In genomic region chr3:128278130-128278529, GRCh38 we compare ENCODE assay signal across 22 cellular contexts.
DNase-seq lines count a peak whose midpoint lies in the region; ATAC-seq and TF ChIP-seq lines count a peak whose summit lies in the region.
"Had no signal": no experiment of that assay in that cellular context is flagged by ENCODE, and none has a peak within 500 bp of the region (broad histone marks: within the 10 kb centered on the region; RNA-seq: fewer than 3 reads in every experiment).

No MANE protein-coding gene starts in this region.

- H3K9ac ChIP-seq in IMR-90 (ENCODE audit: low read depth, low read length) (no peak overlapping the region), PC-3 (ENCODE audit: low read length) (no peak overlapping the region)
- H3K9ac ChIP-seq: parathyroid adenoma had no signal

- no peak for TF ChIP-seq POLR2A in IMR-90 (IDR thresholded peaks at IDR 0.05; ENCODE audit: low read depth, low read length)

- H2BK5ac ChIP-seq in IMR-90 (ENCODE audit: low read depth, low read length, poor library complexity, severe bottlenecking) = no peak overlapping the region

- H3K9me2 ChIP-seq in PC-3 (replicated peaks; ENCODE audit: low read length) = no peaks in the 10 kb centered on the region

- H3K79me2 ChIP-seq in PC-3 (ENCODE audit: low read length) = no peaks in the 10 kb centered on the region
- H3K79me2 ChIP-seq: parathyroid adenoma had no signal

- H3K36me3 ChIP-seq in IMR-90 (ENCODE audit: control insufficient read depth, insufficient read depth, low read length) (no peaks in the 10 kb centered on the region), PC-3 (ENCODE audit: low read depth, low read length) (no peaks in the 10 kb centered on the region)
- H3K36me3 ChIP-seq: heart left ventricle had no signal

- BruUV-seq in IMR-90 (replicated peaks; lab: Mats Ljungman, UMichigan) (no TSS peak), PC-3 (replicated peaks; lab: Mats Ljungman, UMichigan) (no TSS peak)

- H3K9me3 Mint-ChIP-seq in naive thymus-derived CD8-positive, alpha-beta T cell = no peaks in the 10 kb centered on the region
- no peaks in the 10 kb centered on the region for H3K9me3 Mint-ChIP-seq in activated naive CD8-positive, alpha-beta T cell treated with anti-CD3 and anti-CD28 coated beads, Interleukin-2, amount 50 U/mL, for 24 hours
- H3K9me3 Mint-ChIP-seq: activated naive CD4-positive, alpha-beta T cell treated with anti-CD3 and anti-CD28 coated beads, Interleukin-2, amount 50 U/mL, for 72 hours; CD14-positive monocyte; memory B cell; naive B cell had no signal

- dilution Hi-C loops in IMR-90 (cut with HindIII; ENCODE audit: low sequenced_read_pairs, unreplicated experiment) = no loop called here

- DNase-seq in AG04450 (ENCODE audit: low read depth, low spot score) (no peak), IMR-90 (no peak), cerebellum (ENCODE audit: low spot score) (peak; percentile 23), PC-3 (no peak)
- no peak for DNase-seq in naive thymus-derived CD8-positive, alpha-beta T cell
- DNase-seq in stimulated activated CD4-positive, alpha-beta T cell treated with anti-CD3 and anti-CD28 coated beads, Interleukin-1b, Interleukin-23, amount 100 ng/mL, for 48 hours = no peak
- no peak for DNase-seq in activated T-cell treated with anti-CD3 and anti-CD28 coated beads, Interleukin-2, amount 50 U/mL, for 48 hours
- DNase-seq in activated naive CD8-positive, alpha-beta T cell treated with anti-CD3 and anti-CD28 coated beads, Interleukin-2, amount 50 U/mL, for 24 hours = no peak
- DNase-seq: activated CD4-positive, alpha-beta T cell treated with anti-CD3 and anti-CD28 coated beads for 48 hours; central memory CD4-positive, alpha-beta T cell; HCEC 1CT; heart left ventricle; naive B cell; NCI-H510A; stimulated activated naive CD4-positive, alpha-beta T cell treated with Interleukin-2 at 50 U/mL for 16 hours had no signal

- H3K4me2 ChIP-seq in IMR-90 (ENCODE audit: low read depth, low read length) (no peak overlapping the region), PC-3 (ENCODE audit: low read length) (no peak overlapping the region)

- 0 out of 3 replicates have a peak overlapping the region, but pooled peaks have one; percentile 10 for H2BK15ac ChIP-seq in IMR-90 (ENCODE audit: low read depth, low read length)

- H3K14ac ChIP-seq in IMR-90 (replicated peaks; ENCODE audit: low read depth, low read length) = peak overlapping the region; percentile 55

- H4K20me1 ChIP-seq in IMR-90 (ENCODE audit: insufficient read depth, low read length) = peaks cover 6% of the 10 kb centered on the region; the same call in 1 of the 2 replicates
- no peaks in the 10 kb centered on the region for H4K20me1 ChIP-seq in PC-3 (ENCODE audit: low read length)

- ATAC-seq in IMR-90 (ENCODE audit: low read depth) = no peak
- no peak for ATAC-seq in naive thymus-derived CD8-positive, alpha-beta T cell
- ATAC-seq in PC-3 = no peak
- no peak for ATAC-seq in activated naive CD8-positive, alpha-beta T cell treated with anti-CD3 and anti-CD28 coated beads, Interleukin-2, amount 50 U/mL, for 24 hours
- ATAC-seq: activated naive CD4-positive, alpha-beta T cell treated with anti-CD3 and anti-CD28 coated beads, Interleukin-2, amount 50 U/mL, for 72 hours had no signal

- no peak overlapping the region for H3K4me3 Mint-ChIP-seq in naive thymus-derived CD8-positive, alpha-beta T cell
- no peak overlapping the region for H3K4me3 Mint-ChIP-seq in activated naive CD8-positive, alpha-beta T cell treated with anti-CD3 and anti-CD28 coated beads, Interleukin-2, amount 50 U/mL, for 24 hours
- H3K4me3 Mint-ChIP-seq: CD14-positive monocyte, memory B cell, naive B cell had no signal

- TF ChIP-seq CTCF in AG04450 (IDR thresholded peaks at IDR 0.05; ENCODE audit: low read depth, low read length) (no peak), IMR-90 (conservative IDR thresholded peaks at IDR 0.05; ENCODE audit: low read depth, low read length) (no peak), PC-3 (conservative IDR thresholded peaks at IDR 0.05; ENCODE audit: low read depth, low read length) (no peak)

- no peaks in the 10 kb centered on the region for H3F3A ChIP-seq in PC-3 (ENCODE audit: low read length, unreplicated experiment)

- intact Hi-C loops in IMR-90 (cut with micrococcal nuclease) = no loop called here
- intact Hi-C loops in PC-3 (cut with micrococcal nuclease) = no loop called here

- peaks cover 2 to 27% of the 10 kb centered on the region in 2 experiments; a peak in 1 of 4 replicates for H3K79me1 ChIP-seq in IMR-90 (ENCODE audit: low read depth in 1 of 2, low read length in 2 of 2)

- H3K23ac ChIP-seq in IMR-90 (ENCODE audit: low read depth, low read length) = no peak overlapping the region

- TF ChIP-seq RAD21 in IMR-90 (IDR thresholded peaks at IDR 0.05; ENCODE audit: low read length) = no peak

- peaks cover 31% of the 10 kb centered on the region for H3K9me1 ChIP-seq in IMR-90 (ENCODE audit: insufficient read depth, low read length)

- H3K36me3 Mint-ChIP-seq in naive thymus-derived CD8-positive, alpha-beta T cell = peaks cover 0 to 3% (median 2%) of the 10 kb centered on the region in 3 donors
- H3K36me3 Mint-ChIP-seq in activated naive CD8-positive, alpha-beta T cell treated with anti-CD3 and anti-CD28 coated beads, Interleukin-2, amount 50 U/mL, for 24 hours (ENCODE audit: low read depth) = no peaks in the 10 kb centered on the region
- H3K36me3 Mint-ChIP-seq: activated naive CD4-positive, alpha-beta T cell treated with anti-CD3 and anti-CD28 coated beads, Interleukin-2, amount 50 U/mL, for 72 hours had no signal

- H2BK20ac ChIP-seq in IMR-90 (ENCODE audit: low read depth, low read length) = peak overlapping the region; percentile 52; the same call in 1 of the 2 replicates

- peak overlapping the region; percentile 71 for H2AK9ac ChIP-seq in IMR-90 (replicated peaks; ENCODE audit: low read depth, low read length, poor library complexity)

- H4K91ac ChIP-seq in IMR-90 (ENCODE audit: insufficient read depth, low read depth, low read length) = peak overlapping the region; percentile 17; the same call in 1 of the 2 replicates

- POLR2A ChIA-PET in AG04450 (lab: Yijun Ruan, JAX) = interaction anchor here (0.6 to 1.3 kb wide), 2 partner anchors 60 to 107 kb away, joined by 4 to 5 read pairs; no protein-coding TSS in a partner anchor
- POLR2A ChIA-PET in IMR-90 (lab: Charles Lee; ENCODE audit: unreplicated experiment) = no interaction called here
- POLR2A ChIA-PET in naive thymus-derived CD8-positive, alpha-beta T cell (lab: Charles Lee) = interaction anchor here (1.0 to 1.1 kb wide), 3 partner anchors 8 to 38 kb away, joined by 3 to 4 read pairs (median 3); no protein-coding TSS in a partner anchor
- POLR2A ChIA-PET in PC-3 (lab: Charles Lee; ENCODE audit: unreplicated experiment) = no interaction called here

- WGBS in IMR-90 (ENCODE audit: extremely low coverage in 2 of 2, insufficient read length in 1 of 2), 2 experiments = 56% methylated on average over 3 of the region's 3 CpGs; no CpG with 5 or more reads in 1 of the 2 experiments

- in situ Hi-C loops in IMR-90 (cut with MboI; ENCODE audit: low sequenced_read_pairs) = no loop called here

- H3K27me3 Mint-ChIP-seq in naive thymus-derived CD8-positive, alpha-beta T cell = no peaks in the 10 kb centered on the region
- no peaks in the 10 kb centered on the region for H3K27me3 Mint-ChIP-seq in activated naive CD8-positive, alpha-beta T cell treated with anti-CD3 and anti-CD28 coated beads, Interleukin-2, amount 50 U/mL, for 24 hours
- H3K27me3 Mint-ChIP-seq: memory B cell, naive B cell had no signal

- H3K18ac ChIP-seq in IMR-90 (ENCODE audit: low read depth, low read length) = peak overlapping the region; percentile 20; the same call in 1 of the 2 replicates

- H3K4me1 ChIP-seq in IMR-90 (ENCODE audit: control insufficient read depth, insufficient read depth, low read length) (peaks cover 39% of the 10 kb centered on the region), PC-3 (ENCODE audit: insufficient read depth, low read length) (peaks cover 22% of the 10 kb centered on the region)

- H2BK120ac ChIP-seq in IMR-90 (ENCODE audit: low read depth, low read length) = peak overlapping the region; percentile 49; the same call in 1 of the 2 replicates

- 0 out of 2 replicates have a peak overlapping the region, but pooled peaks have one; percentile 38 for H4K5ac ChIP-seq in IMR-90 (ENCODE audit: low read depth, low read length)

- H3K56ac ChIP-seq in IMR-90 (ENCODE audit: extremely low read depth, insufficient read depth, low read length) = no peak overlapping the region

- CTCF ChIA-PET in AG04450 (lab: Charles Lee) (interaction anchor here (0.6 to 1.3 kb wide), 3 partner anchors 22 to 339 kb away, joined by 3 to 5 read pairs (median 4); no protein-coding TSS in a partner anchor), IMR-90 (lab: Yijun Ruan, JAX) (interaction anchor here (0.5 to 1.5 kb wide), 2 partner anchors 108 to 953 kb away, joined by 4 read pairs; no protein-coding TSS in a partner anchor), PC-3 (lab: Charles Lee) (no interaction called here)

- no peaks in the 10 kb centered on the region; the same call in 1 of the 2 replicates for H3K9me3 ChIP-seq in AG04450 (ENCODE audit: control insufficient read depth, insufficient read depth, low read length)
- H3K9me3 ChIP-seq in IMR-90 (ENCODE audit: control insufficient read depth, insufficient read depth, low read length) = no peaks in the 10 kb centered on the region
- no peaks in the 10 kb centered on the region for H3K9me3 ChIP-seq in PC-3 (ENCODE audit: low read length)
- H3K9me3 ChIP-seq: ascending aorta, heart left ventricle, spleen had no signal

- H2AFZ ChIP-seq in IMR-90 (replicated peaks; ENCODE audit: low read length, poor library complexity) = no peak overlapping the region
- H2AFZ ChIP-seq in PC-3 (ENCODE audit: low read length) = no peak overlapping the region
- H2AFZ ChIP-seq: parathyroid adenoma had no signal

- peak overlapping the region; percentile 65 for H2AK5ac ChIP-seq in IMR-90 (ENCODE audit: low read depth, low read length)

- peak overlapping the region in 7 of 10 donors; percentile 0 to 71 (median 22) for H3K27ac Mint-ChIP-seq in naive thymus-derived CD8-positive, alpha-beta T cell
- no peak overlapping the region for H3K27ac Mint-ChIP-seq in activated naive CD8-positive, alpha-beta T cell treated with anti-CD3 and anti-CD28 coated beads, Interleukin-2, amount 50 U/mL, for 24 hours
- H3K27ac Mint-ChIP-seq: CD14-positive monocyte, memory B cell had no signal

- H3K4me1 Mint-ChIP-seq in naive thymus-derived CD8-positive, alpha-beta T cell = peaks cover 7 to 38% (median 31%) of the 10 kb centered on the region in 4 donors
- peaks cover 4% of the 10 kb centered on the region for H3K4me1 Mint-ChIP-seq in activated naive CD8-positive, alpha-beta T cell treated with anti-CD3 and anti-CD28 coated beads, Interleukin-2, amount 50 U/mL, for 24 hours
- H3K4me1 Mint-ChIP-seq: CD14-positive monocyte, memory B cell had no signal

- H3K27me3 ChIP-seq in AG04450 (ENCODE audit: control insufficient read depth, insufficient read depth, low read length) = no peaks in the 10 kb centered on the region
- H3K27me3 ChIP-seq in IMR-90 (ENCODE audit: control insufficient read depth, insufficient read depth, low read length) = no peaks in the 10 kb centered on the region
- no peaks in the 10 kb centered on the region for H3K27me3 ChIP-seq in PC-3 (ENCODE audit: low read length)
- H3K27me3 ChIP-seq: ascending aorta, heart left ventricle, spleen had no signal

- no peak overlapping the region for H3K4me3 ChIP-seq in AG04450 (ENCODE audit: low read depth, low read length)
- no peak overlapping the region for H3K4me3 ChIP-seq in IMR-90 (ENCODE audit: insufficient read depth, low read depth, low read length)
- no peak overlapping the region for H3K4me3 ChIP-seq in PC-3 (ENCODE audit: low read length)
- H3K4me3 ChIP-seq: SK-N-MC, spleen had no signal

- H4K8ac ChIP-seq in IMR-90 (ENCODE audit: low read depth in 2 of 2, low read length in 2 of 2) = peak overlapping the region in 1 of 2 experiments; percentile 50; a peak in 1 of 4 replicates

- H3K4ac ChIP-seq in IMR-90 (ENCODE audit: low read depth, low read length) = peak overlapping the region; percentile 62

- H3K27ac ChIP-seq in AG04450 (ENCODE audit: low read depth, low read length) (peak overlapping the region; percentile 73), IMR-90 (ENCODE audit: insufficient read depth, low read length) (no peak overlapping the region; the same call in 1 of the 2 replicates), PC-3 (ENCODE audit: low read length) (no peak overlapping the region)
- H3K27ac ChIP-seq: ascending aorta, parathyroid adenoma, SK-N-MC had no signal

Comparison
In these comparisons a context has a peak if more than half of its experiments do, and no peak if none do; other contexts are left out.
1. POLR2A ChIA-PET loops: an anchor here in AG04450 (0.6 to 1.3 kb wide) and naive thymus-derived CD8-positive, alpha-beta T cell (1.0 to 1.1 kb wide); none called in IMR-90 and PC-3.